Comparison of ENCODE assay signal across 19 cellular contexts in the genomic region with DNA sequence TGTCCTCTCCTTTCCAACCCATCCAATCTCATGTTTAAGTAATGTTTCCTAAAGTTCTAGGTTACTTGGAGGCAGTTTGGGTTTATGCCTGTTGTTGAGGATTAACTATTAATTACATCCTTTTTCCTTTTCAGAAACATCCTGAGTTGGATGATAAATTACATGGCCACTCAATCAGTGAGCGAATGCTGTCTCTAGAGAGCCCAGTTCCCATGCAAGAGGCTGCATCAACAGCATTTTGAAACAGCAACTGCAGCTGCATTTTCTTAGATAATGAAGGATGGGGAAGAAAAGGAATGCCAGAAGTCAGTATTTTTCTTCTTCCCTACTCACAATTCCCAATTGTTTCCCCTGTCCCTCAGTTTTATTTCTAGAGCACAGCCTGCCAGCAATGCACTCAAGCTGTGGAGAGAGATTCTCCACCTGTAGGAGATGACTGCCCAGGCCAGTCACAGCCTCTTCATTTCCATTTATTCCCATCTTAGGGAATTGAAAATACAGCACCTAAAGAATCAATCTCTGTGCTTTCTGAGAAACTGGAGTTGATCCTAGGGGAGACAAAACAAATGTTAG. TPM values are rescaled to one million over a fixed set of nuclear protein-coding genes. Genes with fewer than 3 reads are reported as not detected.
DNase-seq lines count a peak whose midpoint lies in the region; ATAC-seq and TF ChIP-seq lines count a peak whose summit lies in the region.
"Had no signal": no experiment of that assay in that cellular context is flagged by ENCODE, and none has a peak within 500 bp of the region (broad histone marks: within the 10 kb centered on the region; RNA-seq: fewer than 3 reads in every experiment).

No MANE protein-coding gene starts in this region.

- intact Hi-C loops in esophagus muscularis mucosa (cut with DNase I): no loop called here
- intact Hi-C loops in heart left ventricle (cut with DNase I): no loop called here
- intact Hi-C loops in left ventricle myocardium inferior (cut with micrococcal nuclease): no loop called here
- intact Hi-C loops in right cardiac atrium (cut with DNase I): no loop called here

- DNase-seq in esophagus muscularis mucosa (ENCODE audit: extremely low spot score): no peak
- DNase-seq in heart left ventricle: peak in 3 of 5 donors; percentile 20 to 40 (median 38)
- DNase-seq in left ventricle myocardium inferior: no peak
- peak in 1 of 3 donors; percentile 40 for DNase-seq in right cardiac atrium
- DNase-seq in HPDE6-E6E7 (ENCODE audit: extremely low spot score): no peak
- DNase-seq in mucosa of gallbladder (ENCODE audit: low spot score): no peak
- no peak for DNase-seq in activated T-cell treated with anti-CD3 and anti-CD28 coated beads, Interleukin-2, amount 50 U/mL, for 72 hours
- DNase-seq in iPS-NIHi7 (ENCODE audit: extremely low spot score): no peak
- DNase-seq: AML-193; BE2C; CD4-positive, alpha-beta memory T cell; COR-L47; DMS153; DND-41; GM23248; H7; HCEC 1CT had no signal

- no peak for TF ChIP-seq EP300 in esophagus muscularis mucosa (IDR thresholded peaks at IDR 0.05)

- H3K27ac ChIP-seq in esophagus muscularis mucosa (replicated peaks in 1 of 4) (peak overlapping the region in 3 of 4 donors; percentile 43 to 73 (median 50)), heart left ventricle (peak overlapping the region in 11 of 12 donors; percentile 2 to 82 (median 71)), left ventricle myocardium inferior (replicated peaks) (peak overlapping the region; percentile 79), right cardiac atrium (ENCODE audit: low read length) (no peak overlapping the region)
- H3K27ac ChIP-seq: BLaER1 treated with 17β-estradiol and CSF1 and Interleukin-3, amounts not matched to agents 10 nM and 100 nM; GM23248 had no signal

- H3K4me3 Mint-ChIP-seq in activated T-cell treated with anti-CD3 and anti-CD28 coated beads, Interleukin-2, amount 50 U/mL, for 72 hours: no peak overlapping the region
- H3K4me3 Mint-ChIP-seq: CD4-positive, alpha-beta memory T cell had no signal

- H3K4me1 Mint-ChIP-seq in activated T-cell treated with anti-CD3 and anti-CD28 coated beads, Interleukin-2, amount 50 U/mL, for 72 hours (ENCODE audit: low read depth): no peaks in the 10 kb centered on the region
- H3K4me1 Mint-ChIP-seq: CD4-positive, alpha-beta memory T cell had no signal

- no peak overlapping the region for H3K27ac Mint-ChIP-seq in activated T-cell treated with anti-CD3 and anti-CD28 coated beads, Interleukin-2, amount 50 U/mL, for 72 hours
- H3K27ac Mint-ChIP-seq: CD4-positive, alpha-beta memory T cell had no signal

- TF ChIP-seq CTCF in esophagus muscularis mucosa (IDR thresholded peaks at IDR 0.05) (no peak), heart left ventricle (IDR thresholded peaks at IDR 0.05) (no peak), left ventricle myocardium inferior (IDR thresholded peaks at IDR 0.05; ENCODE audit: borderline replicate concordance) (no peak)

- WGBS in esophagus muscularis mucosa: 63% methylated on average over 1 of the region's 1 CpG
- WGBS in heart left ventricle, 4 donors: 30 to 60% (median 43%) methylated on average over 1 of the region's 1 CpG
- WGBS in right cardiac atrium: 41% methylated on average over 1 of the region's 1 CpG

- no peaks in the 10 kb centered on the region for H3K36me3 Mint-ChIP-seq in activated T-cell treated with anti-CD3 and anti-CD28 coated beads, Interleukin-2, amount 50 U/mL, for 72 hours (ENCODE audit: insufficient read depth in 2 of 2)
- H3K36me3 Mint-ChIP-seq: CD4-positive, alpha-beta memory T cell had no signal

- H3K9me3 ChIP-seq in esophagus muscularis mucosa (no peaks in the 10 kb centered on the region), heart left ventricle (no peaks in the 10 kb centered on the region), left ventricle myocardium inferior (replicated peaks) (no peaks in the 10 kb centered on the region), right cardiac atrium (ENCODE audit: control insufficient read depth, low read length) (no peaks in the 10 kb centered on the region)
- H3K9me3 ChIP-seq: BE2C; BLaER1 treated with 17β-estradiol and CSF1 and Interleukin-3, amounts not matched to agents 10 nM and 100 nM had no signal

- H3K27me3 ChIP-seq in esophagus muscularis mucosa (no peaks in the 10 kb centered on the region), heart left ventricle (no peaks in the 10 kb centered on the region), left ventricle myocardium inferior (ENCODE audit: low read depth) (no peaks in the 10 kb centered on the region), right cardiac atrium (ENCODE audit: control insufficient read depth, insufficient read depth) (no peaks in the 10 kb centered on the region)
- H3K27me3 ChIP-seq: BE2C; BLaER1 treated with 17β-estradiol and CSF1 and Interleukin-3, amounts not matched to agents 10 nM and 100 nM had no signal

- no peaks in the 10 kb centered on the region for H3K27me3 Mint-ChIP-seq in activated T-cell treated with anti-CD3 and anti-CD28 coated beads, Interleukin-2, amount 50 U/mL, for 72 hours (ENCODE audit: low read depth)
- H3K27me3 Mint-ChIP-seq: CD4-positive, alpha-beta memory T cell had no signal

- no peak overlapping the region for H3K4me3 ChIP-seq in esophagus muscularis mucosa
- peak overlapping the region in 1 of 12 donors; percentile 5 for H3K4me3 ChIP-seq in heart left ventricle
- peak overlapping the region; percentile 70 for H3K4me3 ChIP-seq in left ventricle myocardium inferior
- no peak overlapping the region for H3K4me3 ChIP-seq in right cardiac atrium (ENCODE audit: low read length)
- H3K4me3 ChIP-seq: BLaER1 treated with 17β-estradiol and CSF1 and Interleukin-3, amounts not matched to agents 10 nM and 100 nM; GM23248 had no signal

- H3K9me3 Mint-ChIP-seq in activated T-cell treated with anti-CD3 and anti-CD28 coated beads, Interleukin-2, amount 50 U/mL, for 72 hours: peaks cover 0 to 3% of the 10 kb centered on the region in 2 donors

- H3K4me1 ChIP-seq in esophagus muscularis mucosa (peaks cover 0 to 10% (median 2%) of the 10 kb centered on the region in 4 donors), heart left ventricle (peaks cover 0 to 16% (median 0%) of the 10 kb centered on the region in 12 donors), left ventricle myocardium inferior (peaks cover 7% of the 10 kb centered on the region), right cardiac atrium (ENCODE audit: control insufficient read depth, insufficient read depth, low read length) (no peaks in the 10 kb centered on the region)
- H3K4me1 ChIP-seq: BE2C; BLaER1 treated with 17β-estradiol and CSF1 and Interleukin-3, amounts not matched to agents 10 nM and 100 nM had no signal

- no peaks in the 10 kb centered on the region for H3K36me3 ChIP-seq in esophagus muscularis mucosa
- peaks cover 0 to 4% (median 0%) of the 10 kb centered on the region in 9 donors for H3K36me3 ChIP-seq in heart left ventricle
- H3K36me3 ChIP-seq in left ventricle myocardium inferior: no peaks in the 10 kb centered on the region
- H3K36me3 ChIP-seq: BE2C; BLaER1 treated with 17β-estradiol and CSF1 and Interleukin-3, amounts not matched to agents 10 nM and 100 nM had no signal

- TF ChIP-seq POLR2A in esophagus muscularis mucosa (IDR thresholded peaks at IDR 0.05; ENCODE audit: low read depth): no peak
- TF ChIP-seq POLR2A in heart left ventricle (IDR thresholded peaks at IDR 0.05): no peak

- ATAC-seq in heart left ventricle: peak; percentile 61 to 81 (median 70)
- peak; percentile 49 to 55 for ATAC-seq in right cardiac atrium
- no peak for ATAC-seq in activated T-cell treated with anti-CD3 and anti-CD28 coated beads, Interleukin-2, amount 50 U/mL, for 72 hours (replicated peaks in 1 of 2)

RNA-seq across cellular contexts. Expression of gene SCN7A, which starts 6.9 kb away (rescaled TPM):
- total RNA-seq in esophagus muscularis mucosa (100 to 1,000 TPM in 2 of 4 donors, 10 to 100 TPM in 2; 66.9 to 129 (median 90.1) TPM), heart left ventricle (10 to 100 TPM in 8 of 9 donors, 1 to 10 TPM in 1; 9.0 to 46.3 (median 14.4) TPM), left ventricle myocardium inferior (22.3 TPM), right cardiac atrium (10 to 100 TPM; 20.7 to 28.5 (median 23.4) TPM), mucosa of gallbladder (9.6 TPM)
- polyA plus RNA-seq in heart left ventricle (1 to 10 TPM; 2.6 to 7.9 TPM), right cardiac atrium (9.4 TPM)
- total RNA-seq in activated T-cell treated with anti-CD3 and anti-CD28 coated beads, Interleukin-2, amount 50 U/mL, for 72 hours: not detected
- total RNA-seq: A172; CD4-positive, alpha-beta memory T cell; GM23248 had no signal
- polyA plus RNA-seq: CD4-positive, alpha-beta memory T cell; GM23248 had no signal

Comparison
In these comparisons a context has a peak if more than half of its experiments do, and no peak if none do; other contexts are left out.
1. DNase-seq: peak in heart left ventricle (3 of 5); none in esophagus muscularis mucosa (single experiment), left ventricle myocardium inferior (single experiment), HPDE6-E6E7 (single experiment), mucosa of gallbladder (single experiment), activated T-cell treated with anti-CD3 and anti-CD28 coated beads, Interleukin-2, amount 50 U/mL, for 72 hours (0 of 2) and iPS-NIHi7 (single experiment).
2. ATAC-seq: peak in heart left ventricle (4 of 4) and right cardiac atrium (2 of 2); none in activated T-cell treated with anti-CD3 and anti-CD28 coated beads, Interleukin-2, amount 50 U/mL, for 72 hours (0 of 2).
3. RNA of gene SCN7A, which starts 6.9 kb away (total RNA-seq): 66.9 to 129 TPM in esophagus muscularis mucosa, 20.7 to 28.5 TPM in right cardiac atrium, 22.3 TPM in left ventricle myocardium inferior (single experiment), 9.0 to 46.3 TPM in heart left ventricle and 9.6 TPM in mucosa of gallbladder (single experiment); not detected in activated T-cell treated with anti-CD3 and anti-CD28 coated beads, Interleukin-2, amount 50 U/mL, for 72 hours; every median in the first group is over 4 times any median in the second.